9 cellular contexts compared by ENCODE assay signal in the genomic region with DNA sequence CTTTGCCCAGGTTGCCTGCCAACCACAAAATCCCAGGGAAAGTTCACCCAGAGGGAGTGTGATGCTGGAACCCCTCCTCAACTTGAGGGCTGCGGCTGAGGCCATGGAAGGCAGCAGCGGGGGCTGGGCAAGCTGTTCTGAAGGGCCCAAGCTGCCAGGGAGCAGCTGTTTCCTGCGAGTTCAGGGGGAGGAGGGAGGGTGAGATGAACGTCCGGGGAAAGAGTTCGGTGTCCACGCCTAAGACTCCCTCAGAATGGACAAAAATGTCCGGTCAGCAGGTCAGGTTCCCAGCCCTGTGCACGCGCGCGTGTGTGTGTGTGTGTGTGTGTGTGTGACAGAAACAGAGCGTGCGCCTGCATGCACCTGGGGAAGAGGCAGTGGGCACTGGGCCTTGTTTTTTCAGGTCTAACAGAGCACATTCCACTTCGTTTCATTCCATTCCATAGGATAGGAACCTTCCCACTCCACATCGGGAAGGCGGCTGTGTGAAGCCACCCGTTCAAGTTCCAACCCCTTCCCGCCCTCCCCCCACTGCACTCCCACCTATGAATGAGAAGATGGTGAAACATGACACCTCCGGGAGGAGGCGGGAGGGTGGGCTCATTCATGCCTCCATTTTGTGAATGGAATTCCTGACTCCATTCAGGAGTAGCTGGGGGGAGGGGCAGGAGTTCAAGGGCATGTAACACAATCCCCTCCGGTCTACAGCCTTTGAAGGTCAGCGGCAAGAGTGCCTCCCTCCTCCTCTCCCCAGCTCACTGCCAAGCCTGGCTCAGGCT. TPM values are rescaled to one million over a fixed set of nuclear protein-coding genes. Genes with fewer than 3 reads are reported as not detected.
A peak's percentile ranks its signal among the peaks of the same experiment; 100 is the strongest.
DNase-seq lines count a peak whose midpoint lies in the region; ATAC-seq, FAIRE-seq and TF ChIP-seq lines count a peak whose summit lies in the region.
"Had no signal": no experiment of that assay in that cellular context is flagged by ENCODE, and none has a peak within 500 bp of the region (broad histone marks: within the 10 kb centered on the region; RNA-seq: fewer than 3 reads in every experiment).

No MANE protein-coding gene starts in this region.

- H3K4me3 ChIP-seq in A549 (no peak overlapping the region), adipocyte (ENCODE audit: low read length) (no peak overlapping the region), iPS DF 6.9 (ENCODE audit: low read length) (no peak overlapping the region; the same call in 1 of the 2 replicates), stomach (no peak overlapping the region), PC-9 (no peak overlapping the region)

- H3K9me3 ChIP-seq in A549 (no peaks in the 10 kb centered on the region), adipocyte (ENCODE audit: control insufficient read depth, low read length) (no peaks in the 10 kb centered on the region), iPS DF 6.9 (ENCODE audit: control insufficient read depth, insufficient read depth, low read length) (no peaks in the 10 kb centered on the region), stomach (no peaks in the 10 kb centered on the region), PC-9 (ENCODE audit: insufficient read depth, low read depth) (no peaks in the 10 kb centered on the region)

- no peak for TF ChIP-seq RAD21 in A549 (conservative IDR thresholded peaks at IDR 0.05 in 1 of 2, IDR thresholded peaks at IDR 0.05 in 1 of 2)

- no peak for FAIRE-seq in A549 (lab: Jason Lieb, UNC)

- H3K27me3 ChIP-seq in adipocyte (replicated peaks; ENCODE audit: control insufficient read depth, insufficient read depth, low read length): no peaks in the 10 kb centered on the region
- H3K27me3 ChIP-seq in iPS DF 6.9 (ENCODE audit: control insufficient read depth, insufficient read depth, low read length): no peaks in the 10 kb centered on the region
- H3K27me3 ChIP-seq in stomach: no peaks in the 10 kb centered on the region
- no peaks in the 10 kb centered on the region for H3K27me3 ChIP-seq in PC-9 (ENCODE audit: insufficient read depth, low read depth)

- peak overlapping the region; percentile 44 for H3K9ac ChIP-seq in adipocyte (ENCODE audit: low read length)

- no peaks in the 10 kb centered on the region for H3K4me1 Mint-ChIP-seq in activated CD4-positive, alpha-beta T cell treated with anti-CD3 and anti-CD28 coated beads for 36 hours
- H3K4me1 Mint-ChIP-seq: activated B cell treated with CpG ODN at 0.5 μM for 24 hours had no signal

- H3K4me1 ChIP-seq in A549: peaks cover 31% of the 10 kb centered on the region
- peaks cover 28% of the 10 kb centered on the region for H3K4me1 ChIP-seq in adipocyte (ENCODE audit: control insufficient read depth, insufficient read depth, low read length)
- peaks cover 6% of the 10 kb centered on the region for H3K4me1 ChIP-seq in iPS DF 6.9 (ENCODE audit: control insufficient read depth, insufficient read depth, low read length)
- H3K4me1 ChIP-seq in stomach: peaks cover 16 to 25% (median 20%) of the 10 kb centered on the region in 4 donors
- peaks cover 29% of the 10 kb centered on the region for H3K4me1 ChIP-seq in PC-9 (replicated peaks; ENCODE audit: insufficient read depth)

- intact Hi-C loops in stomach (cut with DNase I; ENCODE audit: low total_unique reads) (no loop called here), PC-9 (cut with micrococcal nuclease; ENCODE audit: unreplicated experiment) (loop anchor here (2.0 kb wide), 1 partner anchor 14 kb away; no protein-coding TSS in a partner anchor)
- intact Hi-C loops in activated CD4-positive, alpha-beta T cell treated with anti-CD3 and anti-CD28 coated beads for 36 hours (cut with DNase I, micrococcal nuclease): no loop called here

- TF ChIP-seq EP300 in A549 (IDR thresholded peaks at IDR 0.05) (no peak), stomach (IDR thresholded peaks at IDR 0.05) (no peak)

- CTCF ChIA-PET in A549 (lab: Yijun Ruan, JAX): interaction anchor here (1.0 to 7.8 kb wide), 10 partner anchors 10 to 230 kb away, joined by 3 to 57 read pairs (median 6); a partner anchor contains a TSS
- CTCF ChIA-PET in activated CD4-positive, alpha-beta T cell treated with anti-CD3 and anti-CD28 coated beads for 36 hours (lab: Charles Lee): interaction anchor here (1.6 kb wide), 1 partner anchor 13 kb away, joined by 5 read pairs; no protein-coding TSS in a partner anchor
- CTCF ChIA-PET in PC-9 (lab: Charles Lee): interaction anchor here (0.7 kb wide), 1 partner anchor 140 kb away, joined by 3 read pairs; no protein-coding TSS in a partner anchor

- no peaks in the 10 kb centered on the region for H4K20me1 ChIP-seq in PC-9 (ENCODE audit: insufficient read depth)

- TF ChIP-seq CTCF in A549 (IDR thresholded peaks at IDR 0.05) (no peak), stomach (IDR thresholded peaks at IDR 0.05) (no peak), PC-9 (conservative IDR thresholded peaks at IDR 0.05) (no peak)

- H3K27ac ChIP-seq in A549: peak overlapping the region in 1 of 2 experiments; percentile 48; a peak in 2 of 6 replicates
- no peak overlapping the region for H3K27ac ChIP-seq in iPS DF 6.9 (ENCODE audit: low read length)
- H3K27ac ChIP-seq in stomach: peak overlapping the region in 2 of 5 donors; percentile 7 to 30
- no peak overlapping the region for H3K27ac ChIP-seq in PC-9

- TF ChIP-seq POLR2A in A549 (IDR thresholded peaks at IDR 0.05; ENCODE audit: low read length) (no peak), stomach (IDR thresholded peaks at IDR 0.05) (no peak)

- H3K27ac Mint-ChIP-seq in activated CD4-positive, alpha-beta T cell treated with anti-CD3 and anti-CD28 coated beads for 36 hours: no peak overlapping the region
- H3K27ac Mint-ChIP-seq: activated B cell treated with CpG ODN at 0.5 μM for 24 hours had no signal

- no peaks in the 10 kb centered on the region for H3K9me2 ChIP-seq in PC-9 (ENCODE audit: insufficient read depth)

- H3K36me3 Mint-ChIP-seq in activated CD4-positive, alpha-beta T cell treated with anti-CD3 and anti-CD28 coated beads for 36 hours (ENCODE audit: low read depth): peaks cover 4% of the 10 kb centered on the region

- H3K27me3 Mint-ChIP-seq in activated CD4-positive, alpha-beta T cell treated with anti-CD3 and anti-CD28 coated beads for 36 hours: no peaks in the 10 kb centered on the region
- H3K27me3 Mint-ChIP-seq: activated B cell treated with CpG ODN at 0.5 μM for 24 hours had no signal

- H3K36me3 ChIP-seq in adipocyte (ENCODE audit: control insufficient read depth, insufficient read depth, low read length, severe bottlenecking) (peaks cover 5% of the 10 kb centered on the region), iPS DF 6.9 (ENCODE audit: control insufficient read depth, insufficient read depth, low read length) (no peaks in the 10 kb centered on the region), stomach (peaks cover 3 to 34% (median 30%) of the 10 kb centered on the region in 4 donors), PC-9 (ENCODE audit: low read depth) (peaks cover 10% of the 10 kb centered on the region; the same call in 1 of the 2 replicates)

- H3K79me2 ChIP-seq in PC-9 (ENCODE audit: low read depth): no peaks in the 10 kb centered on the region

- BruUV-seq in PC-9 (replicated peaks; lab: Mats Ljungman, UMichigan): no TSS peak

- no peak overlapping the region for H2AFZ ChIP-seq in PC-9

- H3K9me3 Mint-ChIP-seq in activated CD4-positive, alpha-beta T cell treated with anti-CD3 and anti-CD28 coated beads for 36 hours (ENCODE audit: low read depth): no peaks in the 10 kb centered on the region
- H3K9me3 Mint-ChIP-seq: activated B cell treated with CpG ODN at 0.5 μM for 24 hours had no signal

- no peak overlapping the region for H3K4me3 Mint-ChIP-seq in activated CD4-positive, alpha-beta T cell treated with anti-CD3 and anti-CD28 coated beads for 36 hours
- H3K4me3 Mint-ChIP-seq: activated B cell treated with CpG ODN at 0.5 μM for 24 hours had no signal

- peak in 1 of 2 experiments; percentile 7; a peak in 2 of 6 replicates for ATAC-seq in A549
- no peak for ATAC-seq in activated CD4-positive, alpha-beta T cell treated with anti-CD3 and anti-CD28 coated beads for 36 hours
- no peak for ATAC-seq in HG03095 (IDR thresholded peaks at IDR 0.05; ENCODE audit: unreplicated experiment)

- DNase-seq in A549 (ENCODE audit: low read depth in 1 of 2, low spot score in 1 of 2) (no peak), NCI-H1048 (lab: John Stamatoyannopoulos, UW) (peak; percentile 86), adipocyte (ENCODE audit: low read depth) (peak; percentile 82), iPS DF 6.9 (ENCODE audit: low read depth, low spot score) (peak; percentile 99), stomach (peak; percentile 41), PC-9 (no peak)
- DNase-seq in activated CD4-positive, alpha-beta T cell treated with anti-CD3 and anti-CD28 coated beads for 36 hours: no peak
- DNase-seq: activated B cell treated with CpG ODN at 0.5 μM for 24 hours had no signal

- H3K4me2 ChIP-seq in A549 (no peak overlapping the region), PC-9 (no peak overlapping the region)

- POLR2A ChIA-PET in A549 (lab: Yijun Ruan, JAX): interaction anchor here (0.7 kb wide), 1 partner anchor 12 kb away, joined by 4 read pairs; no protein-coding TSS in a partner anchor
- POLR2A ChIA-PET in activated CD4-positive, alpha-beta T cell treated with anti-CD3 and anti-CD28 coated beads for 36 hours (lab: Charles Lee): no interaction called here
- POLR2A ChIA-PET in PC-9 (lab: Charles Lee; ENCODE audit: unreplicated experiment): no interaction called here

- 82% methylated on average over 20 of the region's 23 CpGs for WGBS in A549 (ENCODE audit: missing lambda C conversion rate)
- WGBS in iPS DF 6.9 (ENCODE audit: insufficient coverage, insufficient read length): no CpG with 5 or more reads among the region's 23 CpGs
- 10 to 28% (median 20%) methylated on average over 14 to 23 of the region's 23 CpGs for WGBS in stomach, 5 donors

- H3F3A ChIP-seq in PC-9 (ENCODE audit: insufficient read depth, low read depth): peaks cover 24% of the 10 kb centered on the region; the same call in 1 of the 2 replicates

RNA-seq across cellular contexts. Expression of a gene that starts 15.6 kb away (rescaled TPM):
- 39.1 and 42.5 TPM in 2 replicates for polyA plus RNA-seq in A549 (2011; rRNA removed)
- 26.5 and 33.2 TPM in 2 replicates for polyA plus RNA-seq in A549 (2012; cell fraction: cytosol; rRNA removed)
- 47.6 and 48.2 TPM in 2 replicates for polyA plus RNA-seq in A549 (2012; cell fraction: nucleus; rRNA removed)
- polyA plus RNA-seq in A549 (2017; fragmentation: RNase III; extraction: RNeasy Plus Mini Kit Qiagen cat#74134 plus additional on column Dnase treatment): 14.0 to 21.4 TPM (median 18.5 TPM) in 3 replicates
- polyA minus RNA-seq in A549 (2011; rRNA and poly(A)+ RNA removed): 30.1 and 43.0 TPM in 2 replicates
- total RNA-seq in stomach: 1 to 10 TPM in 2 of 5 donors, under 1 TPM in 2, not detected in 1; 0.58 to 3.1 (median 1.0) TPM
- polyA plus RNA-seq in stomach: 1 to 10 TPM in 2 of 3 donors, not detected in 1; 1.6 to 4.4 TPM
- total RNA-seq in activated CD4-positive, alpha-beta T cell treated with anti-CD3 and anti-CD28 coated beads for 36 hours: 1 to 10 TPM; 2.9 to 3.3 TPM
- total RNA-seq in PC-9 (2021): 61.9 and 84.2 TPM in 2 replicates
- total RNA-seq: activated B cell treated with CpG ODN at 0.5 μM for 24 hours had no signal

RNA-seq across cellular contexts. Expression of a gene that starts 46.7 kb away (rescaled TPM):
- polyA plus RNA-seq in A549 (2011; rRNA removed): 66.0 and 70.4 TPM in 2 replicates
- polyA plus RNA-seq in A549 (2012; cell fraction: cytosol; rRNA removed): 31.6 and 32.6 TPM in 2 replicates
- 43.4 and 61.7 TPM in 2 replicates for polyA plus RNA-seq in A549 (2012; cell fraction: nucleus; rRNA removed)
- polyA plus RNA-seq in A549 (2017; fragmentation: RNase III; extraction: RNeasy Plus Mini Kit Qiagen cat#74134 plus additional on column Dnase treatment): 32.0 to 33.9 TPM (median 33.2 TPM) in 3 replicates
- 94.3 and 110 TPM in 2 replicates for polyA minus RNA-seq in A549 (2011; rRNA and poly(A)+ RNA removed)
- total RNA-seq in stomach: 100 to 1,000 TPM in 1 of 5 donors, 10 to 100 TPM in 3, 1 to 10 TPM in 1; 9.8 to 137 (median 28.6) TPM
- 10 to 100 TPM in 2 of 3 donors, 1 to 10 TPM in 1; 9.2 to 36.0 (median 13.8) TPM for polyA plus RNA-seq in stomach
- 10 to 100 TPM; 42.6 to 46.9 TPM for total RNA-seq in activated CD4-positive, alpha-beta T cell treated with anti-CD3 and anti-CD28 coated beads for 36 hours
- 42.4 and 55.4 TPM in 2 replicates for total RNA-seq in PC-9 (2021)

Comparison
In these comparisons a context has a peak if more than half of its experiments do, and no peak if none do; other contexts are left out.
1. DNase-seq: peak in NCI-H1048 (single experiment), adipocyte (single experiment), iPS DF 6.9 (single experiment) and stomach (single experiment); none in A549 (0 of 2), activated CD4-positive, alpha-beta T cell treated with anti-CD3 and anti-CD28 coated beads for 36 hours (single experiment) and PC-9 (0 of 2).
2. RNA of a gene that starts 15.6 kb away (total RNA-seq): 61.9 to 84.2 TPM in PC-9; 2.9 to 3.3 TPM in activated CD4-positive, alpha-beta T cell treated with anti-CD3 and anti-CD28 coated beads for 36 hours and 0.58 to 3.1 TPM in stomach; every median in the first group is over 10 times any median in the second.